8 cellular contexts compared by ENCODE assay signal in the genomic region with DNA sequence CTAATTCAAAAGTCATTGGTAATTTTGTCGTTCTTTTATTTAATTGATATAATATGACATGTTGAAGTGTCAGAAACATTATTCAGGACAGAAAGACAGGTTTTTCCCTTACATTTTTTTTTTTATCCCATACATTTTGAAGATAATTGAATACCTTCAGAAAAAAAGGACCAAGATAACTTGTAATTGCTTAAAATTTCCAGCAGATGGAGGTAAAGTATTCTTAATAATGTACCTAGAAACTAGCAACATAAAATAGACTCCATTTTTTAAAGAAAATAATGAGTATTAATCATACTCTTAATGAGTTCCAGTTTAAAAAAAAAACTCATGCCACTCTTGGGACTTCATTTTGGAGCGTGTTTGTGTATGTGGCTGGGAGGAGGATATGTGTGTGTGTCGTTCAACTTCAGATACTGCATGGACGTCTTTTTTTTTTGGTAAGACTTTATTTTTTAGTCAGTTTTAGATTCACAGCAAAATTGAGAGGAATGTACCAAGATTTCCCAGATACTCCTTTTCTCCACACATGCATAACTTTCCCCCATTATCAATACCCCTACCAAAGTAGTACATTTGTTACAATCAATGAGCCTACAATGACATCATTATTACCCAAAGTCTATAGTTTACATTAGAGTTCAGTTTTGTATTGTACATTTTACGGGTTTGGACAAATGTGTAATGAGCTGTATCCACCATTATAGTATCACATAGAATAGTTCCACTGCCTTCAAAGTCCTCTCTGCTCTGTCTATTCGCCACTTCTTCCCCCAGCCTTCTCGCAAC.
A peak's percentile ranks its signal among the peaks of the same experiment; 100 is the strongest.
DNase-seq lines count a peak whose midpoint lies in the region; TF ChIP-seq lines count a peak whose summit lies in the region.

No MANE protein-coding gene starts in this region.

- H3K36me3 ChIP-seq in ACC112 (ENCODE audit: insufficient read depth, low read length) = no peaks in the 10 kb centered on the region
- no peaks in the 10 kb centered on the region for H3K36me3 ChIP-seq in neural progenitor cell

- H2AFZ ChIP-seq in ACC112 (ENCODE audit: low read length, unreplicated experiment) (peak overlapping the region; percentile 97), neural progenitor cell (replicated peaks) (peak overlapping the region; percentile 13)

- H3K4me2 ChIP-seq in neural progenitor cell = no peak overlapping the region

- in situ Hi-C loops in GM13977 (cut with MboI; ENCODE audit: low pct_unique_long_range_greater_than_20kb, low sequenced_read_pairs, unreplicated experiment) = no loop called here

- H3K4me3 ChIP-seq in ACC112 (ENCODE audit: low read depth, low read length) (peak overlapping the region; percentile 62), dorsolateral prefrontal cortex (peak overlapping the region in 42 of 59 donors; percentile 8 to 54 (median 34)), neural progenitor cell (no peak overlapping the region)

- no peaks in the 10 kb centered on the region for H3K9me3 Mint-ChIP-seq in neural progenitor cell

- H3K27ac ChIP-seq in ACC112 (ENCODE audit: low read depth, low read length) (no peak overlapping the region), dorsolateral prefrontal cortex (no peak overlapping the region), neural progenitor cell (no peak overlapping the region)

- H3K79me2 ChIP-seq in ACC112 (ENCODE audit: control insufficient read depth, insufficient read depth, low read length, unreplicated experiment) (no peaks in the 10 kb centered on the region), neural progenitor cell (ENCODE audit: low read depth) (no peaks in the 10 kb centered on the region)

- no peak overlapping the region for H3K27ac Mint-ChIP-seq in neural progenitor cell

- no peak overlapping the region for H3K4me3 Mint-ChIP-seq in neural progenitor cell

- intact Hi-C loops in dorsolateral prefrontal cortex (cut with DNase I) = loop anchor here (2.0 to 5.0 kb wide), 2 partner anchors 256 to 258 kb away; partner anchors contain the start of gene GOPC (in 1 of the 2)

- no peaks in the 10 kb centered on the region for H3K9me3 ChIP-seq in neural progenitor cell (ENCODE audit: low read depth)

- H3K27me3 ChIP-seq in ACC112 (ENCODE audit: insufficient read depth, low read length) (no peaks in the 10 kb centered on the region), dorsolateral prefrontal cortex (no peaks in the 10 kb centered on the region), neural progenitor cell (no peaks in the 10 kb centered on the region)

- H3K4me1 ChIP-seq in ACC112 (ENCODE audit: control insufficient read depth, insufficient read depth, low read length, unreplicated experiment) = peaks cover 5% of the 10 kb centered on the region
- peaks cover 4% of the 10 kb centered on the region for H3K4me1 ChIP-seq in neural progenitor cell

- no peaks in the 10 kb centered on the region for H4K20me1 ChIP-seq in neural progenitor cell (ENCODE audit: low read depth)

- H3K36me3 Mint-ChIP-seq in neural progenitor cell = no peaks in the 10 kb centered on the region

- H3K9ac ChIP-seq in neural progenitor cell = no peak overlapping the region

- H3F3A ChIP-seq in neural progenitor cell (ENCODE audit: low read depth) = no peaks in the 10 kb centered on the region

- TF ChIP-seq CTCF in GM13977 (IDR thresholded peaks at IDR 0.05; ENCODE audit: extremely low read depth, insufficient read depth, missing control alignments) = peak; percentile 44
- peak; percentile 44 to 81 (median 66) for TF ChIP-seq CTCF in dorsolateral prefrontal cortex (IDR thresholded peaks at IDR 0.05 in 54 of 56, conservative IDR thresholded peaks at IDR 0.05 in 2 of 56; ENCODE audit: low read depth in 1 of 56, partially characterized antibody in 56 of 56)
- TF ChIP-seq CTCF in neural progenitor cell (IDR thresholded peaks at IDR 0.05) = peak; percentile 69

- DNase-seq in GM13977 (ENCODE audit: low spot score) = peak; percentile 8
- peak; percentile 3 for DNase-seq in NCI-H460 (ENCODE audit: extremely low read depth, low read depth)
- DNase-seq in dorsolateral prefrontal cortex = no peak
- peak; percentile 4 for DNase-seq in neural progenitor cell (ENCODE audit: low spot score)
- no peak for DNase-seq in HuH-7.5 (ENCODE audit: low spot score)
- no peak for DNase-seq in activated CD8-positive, alpha-beta memory T cell treated with anti-CD3 and anti-CD28 coated beads for 24 hours
- DNase-seq in GF-D8 (lab: John Stamatoyannopoulos, UW) = no peak

- H3K27me3 Mint-ChIP-seq in neural progenitor cell (ENCODE audit: insufficient read depth, low read depth) = no peaks in the 10 kb centered on the region

- H3K4me1 Mint-ChIP-seq in neural progenitor cell = no peaks in the 10 kb centered on the region

Comparison
In these comparisons a context has a peak if more than half of its experiments do, and no peak if none do; other contexts are left out.
1. DNase-seq: peak in GM13977 (single experiment), NCI-H460 (single experiment) and neural progenitor cell (single experiment); none in dorsolateral prefrontal cortex (0 of 10), HuH-7.5 (single experiment), activated CD8-positive, alpha-beta memory T cell treated with anti-CD3 and anti-CD28 coated beads for 24 hours (single experiment) and GF-D8 (single experiment).
2. Peak in every context shown above with its lines, with median percentiles within 50 percentile points of each other: CTCF ChIP-seq.